Comparison of ENCODE assay signal across 8 cellular contexts in the genomic region with DNA sequence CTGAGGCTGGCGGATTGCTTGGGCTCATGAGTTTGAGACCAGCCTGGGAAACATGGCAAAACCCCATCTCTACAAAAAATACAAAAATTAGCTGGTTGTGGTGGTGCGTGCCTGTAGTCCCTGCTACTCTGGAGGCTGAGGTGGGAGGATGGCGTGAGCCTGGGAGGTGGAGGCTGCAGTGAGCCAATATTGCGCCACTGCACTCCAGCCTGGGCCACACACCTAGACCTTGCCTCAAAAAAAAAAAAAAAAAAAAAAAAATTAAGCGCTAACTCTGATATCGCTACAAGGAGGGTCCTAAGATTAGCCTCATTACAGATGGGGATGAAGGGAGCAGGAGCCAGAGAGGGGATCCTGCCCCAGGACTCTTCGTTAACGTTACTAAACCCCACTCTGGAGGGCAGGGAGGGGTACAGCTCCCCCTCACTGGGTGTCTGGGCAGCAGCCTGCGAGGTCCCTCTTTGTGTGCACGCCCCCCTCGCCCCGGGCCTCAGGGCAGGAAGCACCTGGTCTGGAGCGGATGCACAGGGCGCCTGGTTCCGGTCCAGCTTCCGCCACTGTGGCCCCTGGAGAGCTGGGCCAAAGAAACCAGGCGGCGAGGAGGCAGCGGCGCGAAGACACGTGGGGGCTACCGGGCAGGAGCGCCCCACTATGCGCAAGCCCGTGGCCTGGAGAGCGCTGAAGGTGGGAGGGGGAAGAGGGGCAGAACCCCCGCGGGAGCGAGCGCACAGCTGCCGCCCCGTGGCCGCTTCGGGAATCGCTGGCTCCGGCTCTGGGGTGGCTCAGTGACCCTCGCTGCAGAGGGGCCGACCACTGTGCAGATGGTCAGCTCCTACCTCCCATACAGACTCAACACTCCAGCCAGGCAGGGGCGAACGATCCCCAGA. TPM values are rescaled to one million over a fixed set of nuclear protein-coding genes. Genes with fewer than 3 reads are reported as not detected.
DNase-seq lines count a peak whose midpoint lies in the region; ATAC-seq and TF ChIP-seq lines count a peak whose summit lies in the region.

No MANE protein-coding gene starts in this region.

- no peak overlapping the region for H3K27ac Mint-ChIP-seq in Calu3 (ENCODE audit: unreplicated experiment)

- H2AFZ ChIP-seq in mesenchymal stem cell (ENCODE audit: low read depth, low read length), result no peak overlapping the region

- peak; percentile 74 for TF ChIP-seq CTCF in choroid plexus epithelial cell (conservative IDR thresholded peaks at IDR 0.05; ENCODE audit: low read depth, low read length)
- peak in 5 of 7 experiments; percentile 35 to 84 (median 66) for TF ChIP-seq CTCF in stomach (IDR thresholded peaks at IDR 0.05)
- no peak for TF ChIP-seq CTCF in Calu3 (IDR thresholded peaks at IDR 0.05; ENCODE audit: unreplicated experiment)

- H3K4me1 ChIP-seq in mesenchymal stem cell (ENCODE audit: control insufficient read depth, insufficient read depth, low read depth, low read length) (peaks cover 16% of the 10 kb centered on the region), stomach (peaks cover 24 to 65% (median 46%) of the 10 kb centered on the region in 4 donors)

- peak overlapping the region; percentile 11 for H4K91ac ChIP-seq in mesenchymal stem cell (ENCODE audit: low read length)

- no peak for TF ChIP-seq EP300 in stomach (IDR thresholded peaks at IDR 0.05)

- H2BK15ac ChIP-seq in mesenchymal stem cell (ENCODE audit: low read depth, poor library complexity, severe bottlenecking), result no peak overlapping the region

- H3K4me2 ChIP-seq in mesenchymal stem cell (ENCODE audit: low read length, poor library complexity, severe bottlenecking), result no peak overlapping the region

- H3K4me3 Mint-ChIP-seq in Calu3 (ENCODE audit: low read depth, unreplicated experiment), result no peak overlapping the region

- H3K4me3 ChIP-seq in choroid plexus epithelial cell (ENCODE audit: low read depth, low read length) (no peak overlapping the region), mesenchymal stem cell (ENCODE audit: insufficient read depth in 1 of 2, low read depth in 1 of 2, low read length in 2 of 2) (no peak overlapping the region), stomach (peak overlapping the region; percentile 10 to 41 (median 34))

- H3K9me3 ChIP-seq in mesenchymal stem cell (ENCODE audit: control insufficient read depth, low read length), result no peaks in the 10 kb centered on the region
- H3K9me3 ChIP-seq in stomach, result no peaks in the 10 kb centered on the region

- H3K9ac ChIP-seq in mesenchymal stem cell (ENCODE audit: low read length), result no peak overlapping the region

- no peak overlapping the region for H2AK5ac ChIP-seq in mesenchymal stem cell (ENCODE audit: low read length, severe bottlenecking)

- no peaks in the 10 kb centered on the region for H3K9me3 Mint-ChIP-seq in Calu3 (ENCODE audit: low read depth, unreplicated experiment)

- H2BK12ac ChIP-seq in mesenchymal stem cell (ENCODE audit: low read length in 2 of 2), result no peak overlapping the region

- no peak overlapping the region for H3K14ac ChIP-seq in mesenchymal stem cell (ENCODE audit: low read length in 2 of 2)

- H3K36me3 Mint-ChIP-seq in Calu3 (ENCODE audit: insufficient read depth, unreplicated experiment), result peaks cover 22% of the 10 kb centered on the region

- H3K4ac ChIP-seq in mesenchymal stem cell (ENCODE audit: low read depth in 1 of 2, low read length in 2 of 2), result no peak overlapping the region

- peaks cover 15 to 38% of the 10 kb centered on the region in 2 experiments for H3K36me3 ChIP-seq in mesenchymal stem cell (ENCODE audit: control insufficient read depth in 1 of 2, insufficient read depth in 2 of 2, low read depth in 1 of 2, low read length in 2 of 2)
- H3K36me3 ChIP-seq in stomach, result peaks cover under 1 to 34% (median 27%) of the 10 kb centered on the region in 4 donors

- no peak overlapping the region for H3K23ac ChIP-seq in mesenchymal stem cell (ENCODE audit: low read length in 2 of 2)

- WGBS in mesenchymal stem cell, result 62% methylated on average over 25 of the region's 41 CpGs
- 42 to 58% (median 51%) methylated on average over 30 to 41 of the region's 41 CpGs for WGBS in stomach, 5 donors

- no peak overlapping the region for H4K8ac ChIP-seq in mesenchymal stem cell (ENCODE audit: low read length)

- no peaks in the 10 kb centered on the region for H3K27me3 Mint-ChIP-seq in Calu3 (ENCODE audit: unreplicated experiment)

- TF ChIP-seq POLR2A in GM10847 (IDR thresholded peaks at IDR 0.05; ENCODE audit: extremely low read depth, insufficient read length), result peak; percentile 28
- TF ChIP-seq POLR2A in stomach (IDR thresholded peaks at IDR 0.05), result no peak

- no peak overlapping the region for H2BK5ac ChIP-seq in mesenchymal stem cell (ENCODE audit: low read depth, low read length, poor library complexity, severe bottlenecking)

- H3K27me3 ChIP-seq in mesenchymal stem cell (ENCODE audit: control insufficient read depth in 1 of 2, insufficient read depth in 1 of 2, low read length in 2 of 2) (peaks cover 0 to 7% of the 10 kb centered on the region in 2 experiments), stomach (no peaks in the 10 kb centered on the region)

- H2BK120ac ChIP-seq in mesenchymal stem cell (ENCODE audit: low read depth, low read length), result no peak overlapping the region

- BruUV-seq in Calu3 (replicated peaks; lab: Mats Ljungman, UMichigan), result no TSS peak

- H3K4me1 Mint-ChIP-seq in Calu3 (ENCODE audit: low read depth, unreplicated experiment), result no peaks in the 10 kb centered on the region

- DNase-seq in activated CD4-positive, CD25-positive, alpha-beta regulatory T cell treated with anti-CD3 and anti-CD28 coated beads, Interleukin-2, amount 50 U/mL, for 72 hours, result peak; percentile 77
- DNase-seq in choroid plexus epithelial cell (ENCODE audit: low read depth) (no peak), mesenchymal stem cell (no peak), stomach (peak; percentile 45), Calu3 (no peak), DMS153 (lab: John Stamatoyannopoulos, UW) (no peak)

- intact Hi-C loops in stomach (cut with DNase I; ENCODE audit: low total_unique reads), result no loop called here
- intact Hi-C loops in Calu3 (cut with micrococcal nuclease; ENCODE audit: unreplicated experiment), result loop anchor here (5.0 kb wide), 1 partner anchor 158 kb away; no protein-coding TSS in a partner anchor

- H3K79me1 ChIP-seq in mesenchymal stem cell (replicated peaks; ENCODE audit: low read length, poor library complexity, severe bottlenecking), result peaks cover 4% of the 10 kb centered on the region

- ATAC-seq in HG03139 (IDR thresholded peaks at IDR 0.05; ENCODE audit: unreplicated experiment), result peak; percentile 25

- H3K18ac ChIP-seq in mesenchymal stem cell (ENCODE audit: low read depth in 1 of 2, low read length in 2 of 2), result no peak overlapping the region

- CTCF ChIA-PET in Calu3 (lab: Charles Lee), result interaction anchor here (0.6 kb wide), 2 partner anchors 42 to 43 kb away, joined by 3 to 4 read pairs; no protein-coding TSS in a partner anchor

- H3K27ac ChIP-seq in mesenchymal stem cell (ENCODE audit: low read length, poor library complexity, severe bottlenecking) (no peak overlapping the region), stomach (peak overlapping the region; percentile 50 to 96 (median 79))

RNA-seq across cellular contexts. Expression of a gene that starts 1.5 kb away (rescaled TPM):
- 0.68 TPM for polyA plus RNA-seq in mesenchymal stem cell (2013, experiment 1 of 2)
- polyA plus RNA-seq in mesenchymal stem cell (2013, experiment 2 of 2), result 0.79 TPM
- total RNA-seq in stomach (10 to 100 TPM in 2 of 5 donors, 1 to 10 TPM in 2, not detected in 1; 1.3 to 19.3 (median 7.6) TPM), Calu3 (2022) (0.32 TPM in 1 of 2 replicates, not detected in the other)
- polyA plus RNA-seq in stomach, result 1 to 10 TPM; 4.1 to 5.5 (median 5.0) TPM

RNA-seq across cellular contexts. Expression of a gene that starts 12.3 kb away (rescaled TPM):
- 20.0 TPM for polyA plus RNA-seq in mesenchymal stem cell (2013, experiment 1 of 2)
- 16.9 TPM for polyA plus RNA-seq in mesenchymal stem cell (2013, experiment 2 of 2)
- total RNA-seq in stomach (100 to 1,000 TPM in 1 of 5 donors, 10 to 100 TPM in 4; 29.6 to 373 (median 36.5) TPM), Calu3 (2022) (36.5 and 40.2 TPM in 2 replicates)
- polyA plus RNA-seq in stomach, result 10 to 100 TPM; 64.7 to 88.2 (median 77.9) TPM

RNA-seq across cellular contexts. Expression of a gene that starts 13.9 kb away (rescaled TPM):
- polyA plus RNA-seq in mesenchymal stem cell (2013, experiment 1 of 2), result 82.1 TPM
- 85.0 TPM for polyA plus RNA-seq in mesenchymal stem cell (2013, experiment 2 of 2)
- total RNA-seq in stomach (100 to 1,000 TPM in 1 of 5 donors, 10 to 100 TPM in 4; 10.1 to 122 (median 26.3) TPM), Calu3 (2022) (80.9 and 83.1 TPM in 2 replicates)
- polyA plus RNA-seq in stomach, result 10 to 100 TPM in 1 of 3 donors, 1 to 10 TPM in 2; 6.9 to 26.2 (median 9.5) TPM

RNA-seq across cellular contexts. Expression of a gene that starts 46.0 kb away (rescaled TPM):
- 50.2 TPM for polyA plus RNA-seq in mesenchymal stem cell (2013, experiment 1 of 2)
- polyA plus RNA-seq in mesenchymal stem cell (2013, experiment 2 of 2), result 53.2 TPM
- total RNA-seq in stomach, result 100 to 1,000 TPM in 3 of 5 donors, 10 to 100 TPM in 2; 20.4 to 942 (median 117) TPM
- 100 to 1,000 TPM in 1 of 3 donors, 10 to 100 TPM in 2; 74.8 to 114 (median 94.7) TPM for polyA plus RNA-seq in stomach
- total RNA-seq in Calu3 (2022), result 52.3 and 52.7 TPM in 2 replicates

RNA-seq across cellular contexts. Expression of a gene that starts 46.0 kb away (rescaled TPM):
- 135 TPM for polyA plus RNA-seq in mesenchymal stem cell (2013, experiment 1 of 2)
- 129 TPM for polyA plus RNA-seq in mesenchymal stem cell (2013, experiment 2 of 2)
- total RNA-seq in stomach, result 100 to 1,000 TPM in 3 of 5 donors, 10 to 100 TPM in 2; 32.3 to 421 (median 150) TPM
- polyA plus RNA-seq in stomach, result 10 to 100 TPM; 64.3 to 87.2 (median 64.6) TPM
- total RNA-seq in Calu3 (2022), result 96.3 and 108 TPM in 2 replicates

Comparison
In these comparisons a context has a peak if more than half of its experiments do, and no peak if none do; other contexts are left out.
1. DNase-seq: peak in activated CD4-positive, CD25-positive, alpha-beta regulatory T cell treated with anti-CD3 and anti-CD28 coated beads, Interleukin-2, amount 50 U/mL, for 72 hours (single experiment) and stomach (single experiment); none in choroid plexus epithelial cell (single experiment), mesenchymal stem cell (single experiment), Calu3 (single experiment) and DMS153 (single experiment).
2. H3K4me3 ChIP-seq: peak in stomach (4 of 4); none in choroid plexus epithelial cell (single experiment) and mesenchymal stem cell (0 of 2).